In genomic region chr7:117605712-117606111, GRCh38 we compare ENCODE assay signal across 1 cellular context.
A peak's percentile ranks its signal among the peaks of the same experiment; 100 is the strongest.
TF ChIP-seq lines count a peak whose summit lies in the region.

No MANE protein-coding gene starts in this region.

TF ChIP-seq in A549, 52 proteins besides CTCF, POLR2A, EP300 and RAD21 (continued from another document):
- TF ChIP-seq BCL3 (IDR thresholded peaks at IDR 0.05), result 0 out of 3 replicates have a peak, but pooled peaks have one; percentile 25
